Comparison of ENCODE assay signal across 23 cellular contexts in genomic region chr7:20111821-20112542, GRCh38.
DNase-seq lines count a peak whose midpoint lies in the region; ATAC-seq, FAIRE-seq and TF ChIP-seq lines count a peak whose summit lies in the region.
"Had no signal": no experiment of that assay in that cellular context is flagged by ENCODE, and none has a peak within 500 bp of the region (broad histone marks: within the 10 kb centered on the region; RNA-seq: fewer than 3 reads in every experiment).

No MANE protein-coding gene starts in this region.

- CTCF ChIA-PET in Calu3 (lab: Charles Lee) = interaction anchor here (0.7 to 1.4 kb wide), 3 partner anchors 43 to 363 kb away, joined by 3 read pairs; no protein-coding TSS in a partner anchor

- H3K79me2 ChIP-seq in neural progenitor cell (ENCODE audit: low read depth) = no peaks in the 10 kb centered on the region

- H3K27me3 Mint-ChIP-seq in Calu3 (ENCODE audit: unreplicated experiment) (no peaks in the 10 kb centered on the region), neural progenitor cell (ENCODE audit: insufficient read depth, low read depth) (no peaks in the 10 kb centered on the region)
- no peaks in the 10 kb centered on the region for H3K27me3 Mint-ChIP-seq in activated T-helper 17 cell treated with anti-CD3 and anti-CD28 coated beads, Interleukin-2, amount 50 U/mL, for 72 hours
- H3K27me3 Mint-ChIP-seq: CD8-positive, alpha-beta memory T cell had no signal

- no peaks in the 10 kb centered on the region for H4K20me1 ChIP-seq in neural progenitor cell (ENCODE audit: low read depth)

- peaks cover 28% of the 10 kb centered on the region for H3K4me1 ChIP-seq in neural progenitor cell
- no peaks in the 10 kb centered on the region for H3K4me1 ChIP-seq in right lobe of liver

- WGBS in right lobe of liver (ENCODE audit: insufficient coverage, low coverage, low lambda C conversion rate, missing lambda C conversion rate) = 56% methylated on average over 2 of the region's 2 CpGs

- H3K27ac ChIP-seq in neural progenitor cell = no peak overlapping the region
- no peak overlapping the region for H3K27ac ChIP-seq in right lobe of liver
- H3K27ac ChIP-seq: GM23248, HL-60 had no signal

- H3K36me3 ChIP-seq in neural progenitor cell = no peaks in the 10 kb centered on the region
- no peaks in the 10 kb centered on the region for H3K36me3 ChIP-seq in right lobe of liver

- H3K36me3 Mint-ChIP-seq in Calu3 (ENCODE audit: insufficient read depth, unreplicated experiment) (no peaks in the 10 kb centered on the region), neural progenitor cell (no peaks in the 10 kb centered on the region)
- H3K36me3 Mint-ChIP-seq in activated T-helper 17 cell treated with anti-CD3 and anti-CD28 coated beads, Interleukin-2, amount 50 U/mL, for 72 hours (ENCODE audit: low read depth) = no peaks in the 10 kb centered on the region
- H3K36me3 Mint-ChIP-seq: CD8-positive, alpha-beta memory T cell had no signal

- H3K4me3 ChIP-seq in neural progenitor cell = no peak overlapping the region
- no peak overlapping the region for H3K4me3 ChIP-seq in right lobe of liver
- H3K4me3 ChIP-seq: GM23248 had no signal

- H3K4me3 Mint-ChIP-seq in Calu3 (ENCODE audit: low read depth, unreplicated experiment) (no peak overlapping the region), neural progenitor cell (no peak overlapping the region)
- H3K4me3 Mint-ChIP-seq in activated T-helper 17 cell treated with anti-CD3 and anti-CD28 coated beads, Interleukin-2, amount 50 U/mL, for 72 hours = no peak overlapping the region
- H3K4me3 Mint-ChIP-seq: CD8-positive, alpha-beta memory T cell had no signal

- H3K27me3 ChIP-seq in neural progenitor cell (no peaks in the 10 kb centered on the region), right lobe of liver (no peaks in the 10 kb centered on the region)

- H3K9me3 ChIP-seq in neural progenitor cell (ENCODE audit: low read depth) (no peaks in the 10 kb centered on the region), right lobe of liver (no peaks in the 10 kb centered on the region)

- H3K27ac Mint-ChIP-seq in Calu3 (ENCODE audit: unreplicated experiment) (peak overlapping the region; percentile 23), neural progenitor cell (no peak overlapping the region)
- no peak overlapping the region for H3K27ac Mint-ChIP-seq in activated T-helper 17 cell treated with anti-CD3 and anti-CD28 coated beads, Interleukin-2, amount 50 U/mL, for 72 hours
- H3K27ac Mint-ChIP-seq: CD8-positive, alpha-beta memory T cell had no signal

- DNase-seq in Calu3 (no peak), GM18507 (ENCODE audit: extremely low spot score, insufficient read length, low read depth) (no peak), neural progenitor cell (ENCODE audit: low spot score) (no peak), MV-4-11 (lab: John Stamatoyannopoulos, UW) (no peak), right lobe of liver (no peak), GM03348 (ENCODE audit: low spot score) (no peak)
- DNase-seq: ACHN; C1 segment of cervical spinal cord; CD8-positive, alpha-beta memory T cell; DMS79; GM23248; IMR-90; NCI-H1048; NCI-H1436; NCI-H1930; NCI-H226; NCI-H524; NCI-H82; RPMI8226 had no signal

- FAIRE-seq in GM18507 (lab: Jason Lieb, UNC) = peak; percentile 5
- FAIRE-seq: HTR-8/SVneo had no signal

- ATAC-seq in activated T-helper 17 cell treated with anti-CD3 and anti-CD28 coated beads, Interleukin-2, amount 50 U/mL, for 72 hours (replicated peaks) = peak; percentile 60
- ATAC-seq in right lobe of liver = no peak
- ATAC-seq: HCT116 had no signal

- BruUV-seq in Calu3 (replicated peaks; lab: Mats Ljungman, UMichigan) = no TSS peak

- no peaks in the 10 kb centered on the region for H3K9me3 Mint-ChIP-seq in Calu3 (ENCODE audit: low read depth, unreplicated experiment)
- H3K9me3 Mint-ChIP-seq in activated T-helper 17 cell treated with anti-CD3 and anti-CD28 coated beads, Interleukin-2, amount 50 U/mL, for 72 hours = peaks cover under 1% of the 10 kb centered on the region
- no peaks in the 10 kb centered on the region for H3K9me3 Mint-ChIP-seq in neural progenitor cell

- no peak overlapping the region for H3K9ac ChIP-seq in neural progenitor cell
- H3K9ac ChIP-seq: GM23248 had no signal

- H2AFZ ChIP-seq in neural progenitor cell (replicated peaks) = no peak overlapping the region
- H2AFZ ChIP-seq: GM23248 had no signal

- no peak for TF ChIP-seq POLR2A in right lobe of liver (IDR thresholded peaks at IDR 0.05)

- intact Hi-C loops in Calu3 (cut with micrococcal nuclease; ENCODE audit: unreplicated experiment) = no loop called here
- intact Hi-C loops in right lobe of liver (cut with DNase I) = no loop called here

- peak overlapping the region; percentile 70 for H3K4me2 ChIP-seq in neural progenitor cell

- H3K4me1 Mint-ChIP-seq in Calu3 (ENCODE audit: low read depth, unreplicated experiment) (peaks cover 24% of the 10 kb centered on the region), neural progenitor cell (peaks cover 33% of the 10 kb centered on the region)
- H3K4me1 Mint-ChIP-seq in activated T-helper 17 cell treated with anti-CD3 and anti-CD28 coated beads, Interleukin-2, amount 50 U/mL, for 72 hours = no peaks in the 10 kb centered on the region
- H3K4me1 Mint-ChIP-seq: CD8-positive, alpha-beta memory T cell had no signal

- peaks cover 13% of the 10 kb centered on the region for H3F3A ChIP-seq in neural progenitor cell (ENCODE audit: low read depth)

- TF ChIP-seq CTCF in Calu3 (IDR thresholded peaks at IDR 0.05; ENCODE audit: unreplicated experiment) (no peak), neural progenitor cell (IDR thresholded peaks at IDR 0.05) (no peak), right lobe of liver (IDR thresholded peaks at IDR 0.05) (no peak)
